8 cellular contexts compared by ENCODE assay signal in the genomic region with DNA sequence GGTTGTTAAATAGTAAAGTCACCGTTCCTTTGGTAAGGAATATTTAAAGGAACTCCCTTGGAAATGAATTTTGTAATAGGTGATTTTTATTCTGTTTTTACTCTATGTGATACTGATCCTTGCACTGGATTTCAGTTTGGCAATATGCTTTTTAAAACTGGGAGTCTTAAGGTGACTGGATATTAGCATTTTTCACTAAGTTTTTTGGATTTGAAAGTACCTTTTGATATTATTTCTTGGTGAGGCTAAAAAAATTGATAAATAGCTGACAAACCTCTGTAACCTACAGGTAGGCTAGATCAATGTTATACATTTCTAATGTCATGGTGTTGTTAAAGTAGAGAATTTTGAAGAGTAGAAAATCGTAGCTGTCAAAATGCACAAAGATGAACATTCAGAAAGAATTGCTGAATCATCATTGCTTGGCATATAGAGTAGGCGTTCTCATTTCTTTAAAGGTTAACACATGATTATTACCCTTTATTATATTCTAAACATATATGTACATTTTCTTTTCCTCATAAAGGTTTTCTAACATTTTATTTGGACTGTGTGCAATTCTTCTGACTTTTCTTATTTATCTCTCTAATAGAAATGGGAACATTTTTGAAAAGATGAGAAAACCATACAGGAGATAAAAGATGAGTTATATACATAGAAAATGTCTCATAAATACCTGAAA. TPM values are rescaled to one million over a fixed set of nuclear protein-coding genes. Genes with fewer than 3 reads are reported as not detected.
DNase-seq lines count a peak whose midpoint lies in the region; ATAC-seq and TF ChIP-seq lines count a peak whose summit lies in the region.

No MANE protein-coding gene starts in this region.

- H3K9me3 Mint-ChIP-seq in CD8-positive, alpha-beta T cell: no peaks in the 10 kb centered on the region
- no peaks in the 10 kb centered on the region for H3K9me3 Mint-ChIP-seq in nephron progenitor cell

- POLR2A ChIA-PET in CD8-positive, alpha-beta T cell (lab: Charles Lee): interaction anchor here (1.0 to 7.2 kb wide), 4 partner anchors 17 to 44 kb away, joined by 3 to 148 read pairs (median 6); a partner anchor contains a TSS

- no peaks in the 10 kb centered on the region for H3K27me3 ChIP-seq in CD8-positive, alpha-beta T cell (ENCODE audit: insufficient read depth, low read length)

- H3K27me3 Mint-ChIP-seq in CD8-positive, alpha-beta T cell (ENCODE audit: low read depth): no peaks in the 10 kb centered on the region
- no peaks in the 10 kb centered on the region for H3K27me3 Mint-ChIP-seq in nephron progenitor cell (ENCODE audit: low read depth, poor library complexity)

- peaks cover 8% of the 10 kb centered on the region for H3K36me3 Mint-ChIP-seq in CD8-positive, alpha-beta T cell
- H3K36me3 Mint-ChIP-seq in nephron progenitor cell (ENCODE audit: low read depth): peaks cover 1% of the 10 kb centered on the region

- no peak for ATAC-seq in CD8-positive, alpha-beta T cell

- peak overlapping the region; percentile 21 for H3K4me3 Mint-ChIP-seq in CD8-positive, alpha-beta T cell
- no peak overlapping the region for H3K4me3 Mint-ChIP-seq in nephron progenitor cell

- peak overlapping the region; percentile 43 for H3K27ac Mint-ChIP-seq in CD8-positive, alpha-beta T cell
- peak overlapping the region; percentile 32 for H3K27ac Mint-ChIP-seq in nephron progenitor cell

- CTCF ChIA-PET in CD8-positive, alpha-beta T cell (lab: Charles Lee): interaction anchor here (1.0 kb wide), 1 partner anchor 11 kb away, joined by 4 read pairs; no protein-coding TSS in a partner anchor

- intact Hi-C loops in CD8-positive, alpha-beta T cell (cut with DNase I, micrococcal nuclease): loop anchor here (10.0 kb wide), 3 partner anchors 112 to 788 kb away; a partner anchor contains a TSS

- no peak overlapping the region for H3K4me3 ChIP-seq in CD8-positive, alpha-beta T cell (ENCODE audit: low read depth, low read length)
- peak overlapping the region; percentile 87 for H3K4me3 ChIP-seq in NB4 (ENCODE audit: low read depth, low read length)

- peaks cover 37% of the 10 kb centered on the region for H3K4me1 Mint-ChIP-seq in CD8-positive, alpha-beta T cell (ENCODE audit: low read depth)
- peaks cover 37% of the 10 kb centered on the region for H3K4me1 Mint-ChIP-seq in nephron progenitor cell

- H3K36me3 ChIP-seq in CD8-positive, alpha-beta T cell (ENCODE audit: insufficient read depth, low read length): no peaks in the 10 kb centered on the region

- peaks cover 16% of the 10 kb centered on the region for H3K4me1 ChIP-seq in CD8-positive, alpha-beta T cell (ENCODE audit: insufficient read depth, low read length)

- H3K9me3 ChIP-seq in CD8-positive, alpha-beta T cell (ENCODE audit: low read length): no peaks in the 10 kb centered on the region

- no peak for TF ChIP-seq POLR2A in NB4 (IDR thresholded peaks at IDR 0.05; ENCODE audit: extremely low read depth, insufficient read length)

- TF ChIP-seq CTCF in CD8-positive, alpha-beta T cell (IDR thresholded peaks at IDR 0.05): no peak
- TF ChIP-seq CTCF in NB4 (IDR thresholded peaks at IDR 0.05; ENCODE audit: low read depth, low read length) (no peak), nephron progenitor cell (IDR thresholded peaks at IDR 0.05) (no peak)

- DNase-seq in CD8-positive, alpha-beta T cell: no peak
- peak; percentile 21 for DNase-seq in NB4 (ENCODE audit: low read depth)
- DNase-seq in nephron progenitor cell: no peak
- no peak for DNase-seq in D341Med (ENCODE audit: low spot score)
- DNase-seq in NCI-H1105 (lab: John Stamatoyannopoulos, UW): no peak
- no peak for DNase-seq in DMS79 (lab: John Stamatoyannopoulos, UW)
- DNase-seq in activated CD8-positive, alpha-beta memory T cell treated with anti-CD3 and anti-CD28 coated beads, Interleukin-2, amount 50 U/mL, for 48 hours: no peak

- H3K27ac ChIP-seq in CD8-positive, alpha-beta T cell (ENCODE audit: low read depth, low read length): peak overlapping the region; percentile 98
- peak overlapping the region; percentile 69 for H3K27ac ChIP-seq in cingulate gyrus (ENCODE audit: low read depth, low read length)

RNA-seq across cellular contexts. Expression of a gene that starts 1.5 kb away (rescaled TPM):
- 10 to 100 TPM; 13.3 to 13.4 TPM for total RNA-seq in CD8-positive, alpha-beta T cell

RNA-seq across cellular contexts. Expression of a gene that starts 24.3 kb away (rescaled TPM):
- total RNA-seq in CD8-positive, alpha-beta T cell: 100 to 1,000 TPM; 212 to 217 TPM

RNA-seq across cellular contexts. Expression of a gene that starts 42.6 kb away (rescaled TPM):
- under 1 TPM in 1 of 2 experiments, not detected in 1; 0.08 TPM for total RNA-seq in CD8-positive, alpha-beta T cell
